8 cellular contexts compared by ENCODE assay signal in genomic region chr5:147558826-147559225, GRCh38. TPM values are rescaled to one million over a fixed set of nuclear protein-coding genes. Genes with fewer than 3 reads are reported as not detected.
DNase-seq lines count a peak whose midpoint lies in the region; ATAC-seq and TF ChIP-seq lines count a peak whose summit lies in the region.

No MANE protein-coding gene starts in this region.

- 0 to 3% methylated on average over 2 of the region's 2 CpGs for WGBS in GM23248 (ENCODE audit: low coverage in 1 of 2, low lambda C conversion rate in 2 of 2, missing lambda C conversion rate in 2 of 2), 2 experiments

- H3K9me3 ChIP-seq in GM23248 (ENCODE audit: low read depth) = no peaks in the 10 kb centered on the region
- no peaks in the 10 kb centered on the region for H3K9me3 ChIP-seq in ascending aorta
- no peaks in the 10 kb centered on the region for H3K9me3 ChIP-seq in thoracic aorta

- H2AFZ ChIP-seq in GM23248 = no peak overlapping the region

- no peak overlapping the region for H3K9ac ChIP-seq in GM23248

- intact Hi-C loops in ascending aorta (cut with DNase I) = loop anchor here (1.0 to 5.0 kb wide), 4 partner anchors 48 to 327 kb away; partner anchors contain the start of gene DPYSL3

- H3K27me3 ChIP-seq in GM23248 (replicated peaks; ENCODE audit: insufficient read depth) (0 out of 2 replicates have a peak, but pooled peaks cover 4% of the 10 kb centered on the region), ascending aorta (no peaks in the 10 kb centered on the region), thoracic aorta (replicated peaks; ENCODE audit: insufficient read depth) (no peaks in the 10 kb centered on the region)

- in situ Hi-C loops in GM23248 (cut with MboI) = loop anchor here (5.0 to 25.0 kb wide), 3 partner anchors 107 to 1022 kb away; no protein-coding TSS in a partner anchor

- H3K27ac ChIP-seq in GM23248 = no peak overlapping the region
- peak overlapping the region in 1 of 2 donors; percentile 19 for H3K27ac ChIP-seq in ascending aorta
- H3K27ac ChIP-seq in thoracic aorta = peak overlapping the region in 1 of 2 donors; percentile 27

- peak; percentile 78 for DNase-seq in COR-L47 (lab: John Stamatoyannopoulos, UW)
- peak; percentile 87 for DNase-seq in GM23248
- DNase-seq in NCI-H2029 treated with DMSO at 0.1 percent for 48 hours (lab: John Stamatoyannopoulos, UW) = peak; percentile 42
- peak in 1 of 2 donors; percentile 78 for DNase-seq in ascending aorta (ENCODE audit: low spot score in 2 of 2)
- peak; percentile 26 for DNase-seq in iPS-NIHi11 (ENCODE audit: low spot score)
- peak; percentile 34 for DNase-seq in thoracic aorta (ENCODE audit: low spot score)
- no peak for DNase-seq in putamen (ENCODE audit: low spot score)
- no peak for DNase-seq in stimulated activated CD4-positive, alpha-beta T cell treated with anti-CD3 and anti-CD28 coated beads, Interleukin-2, amount 100 ng/mL, for 48 hours

- no peak overlapping the region for H3K4me2 ChIP-seq in GM23248 (ENCODE audit: unreplicated experiment)

- TF ChIP-seq CTCF in ascending aorta (IDR thresholded peaks at IDR 0.05) = peak; percentile 71 to 75 (median 71)
- peak; percentile 70 for TF ChIP-seq CTCF in thoracic aorta (IDR thresholded peaks at IDR 0.05)

- no peaks in the 10 kb centered on the region for H3K79me2 ChIP-seq in GM23248 (ENCODE audit: insufficient read depth)

- no peaks in the 10 kb centered on the region for H4K20me1 ChIP-seq in GM23248 (ENCODE audit: insufficient read depth)

- no peaks in the 10 kb centered on the region for H3K36me3 ChIP-seq in GM23248 (ENCODE audit: low read depth)
- H3K36me3 ChIP-seq in ascending aorta = no peaks in the 10 kb centered on the region
- no peaks in the 10 kb centered on the region for H3K36me3 ChIP-seq in thoracic aorta

- ATAC-seq in thoracic aorta (ENCODE audit: insufficient number of reproducible peaks, low FRiP score, low read depth) = peak; percentile 67

- peaks cover 10% of the 10 kb centered on the region for H3F3A ChIP-seq in GM23248 (ENCODE audit: insufficient read depth)

- H3K4me1 ChIP-seq in GM23248 (ENCODE audit: insufficient read depth) (peaks cover 15% of the 10 kb centered on the region), ascending aorta (peaks cover 2 to 11% of the 10 kb centered on the region in 2 donors), thoracic aorta (ENCODE audit: control insufficient read depth in 1 of 2, low read depth in 2 of 2) (peaks cover 0 to 24% of the 10 kb centered on the region in 2 donors)

- H3K9me2 ChIP-seq in GM23248 (ENCODE audit: insufficient read depth) = no peaks in the 10 kb centered on the region

- no peak overlapping the region for H3K4me3 ChIP-seq in GM23248
- no peak overlapping the region for H3K4me3 ChIP-seq in ascending aorta
- no peak overlapping the region for H3K4me3 ChIP-seq in thoracic aorta

RNA-seq across cellular contexts. Expression of gene DPYSL3, which starts 49.0 kb away (rescaled TPM):
- total RNA-seq in GM23248 (2014; rRNA removed; shearing (Covaris generic)) = 34.3 and 42.8 TPM in 2 replicates
- 8.8 and 9.2 TPM in 2 replicates for polyA plus RNA-seq in GM23248 (2016; fragmentation: Nextera tagmentation; extraction: Ambion mirVana)
- total RNA-seq in ascending aorta (110 TPM), thoracic aorta (100 to 1,000 TPM; 161 to 255 TPM)

Comparison
In these comparisons a context has a peak if more than half of its experiments do, and no peak if none do; other contexts are left out.
1. DNase-seq: peak in COR-L47 (single experiment), GM23248 (single experiment), NCI-H2029 treated with DMSO at 0.1 percent for 48 hours (single experiment), iPS-NIHi11 (single experiment) and thoracic aorta (single experiment); none in putamen (single experiment) and stimulated activated CD4-positive, alpha-beta T cell treated with anti-CD3 and anti-CD28 coated beads, Interleukin-2, amount 100 ng/mL, for 48 hours (0 of 2).